ENCODE assay signal across 2 cellular contexts in genomic region chr6:7377961-7378360, GRCh38.
"Had no signal": no experiment of that assay in that cellular context is flagged by ENCODE, and none has a peak within 500 bp of the region (broad histone marks: within the 10 kb centered on the region; RNA-seq: fewer than 3 reads in every experiment).

No MANE protein-coding gene starts in this region.

- DNase-seq: GDM1, GF-D8 had no signal
